In the genomic region with DNA sequence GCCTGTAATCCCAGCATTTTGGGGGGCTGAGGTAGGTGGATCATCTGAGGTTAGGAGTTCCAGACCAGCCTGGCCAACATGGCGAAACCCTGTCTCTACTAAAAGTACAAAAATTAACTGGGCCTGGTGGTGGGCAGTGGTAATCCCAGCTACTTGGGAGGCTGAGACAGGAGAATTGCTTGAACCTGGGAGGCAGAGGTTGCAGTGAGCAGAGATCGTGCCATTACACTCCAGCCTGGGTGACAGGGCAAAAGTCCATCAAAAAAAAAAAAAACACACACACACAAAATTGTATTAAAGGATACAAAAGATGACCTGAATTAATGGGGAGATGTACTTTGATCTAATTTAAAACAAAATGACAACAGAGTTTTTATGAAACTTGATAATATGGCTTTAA, we compare ENCODE assay signal across 9 cellular contexts. TPM values are rescaled to one million over a fixed set of nuclear protein-coding genes. Genes with fewer than 3 reads are reported as not detected.
DNase-seq lines count a peak whose midpoint lies in the region; ATAC-seq and TF ChIP-seq lines count a peak whose summit lies in the region.
"Not testable (repeated sequence)": the region's sequence is repeated elsewhere in the genome, so short reads cannot be mapped to it uniquely, and the experiment has no call there.
"Had no signal": no experiment of that assay in that cellular context is flagged by ENCODE, and none has a peak within 500 bp of the region (broad histone marks: within the 10 kb centered on the region; RNA-seq: fewer than 3 reads in every experiment).

No MANE protein-coding gene starts in this region.

- not testable (repeated sequence) for H3K27me3 ChIP-seq in CD4-positive, CD25-positive, alpha-beta regulatory T cell (ENCODE audit: control insufficient read depth, insufficient read depth, low read length); Karpas-422 (ENCODE audit: low read length); neural cell (ENCODE audit: insufficient read depth, low read depth, low read length)

- H3K27ac Mint-ChIP-seq in CD4-positive, CD25-positive, alpha-beta regulatory T cell, result peak overlapping the region in 2 of 3 donors; percentile 7 to 21
- H3K27ac Mint-ChIP-seq in T-helper 1 cell treated with Interleukin-12 subunit alpha and Interleukin-12 subunit beta and Interleukin-4 antibody, amounts not matched to agents 30 μg/mL and 1 μg/mL, for 36 hours; activated T-cell treated with anti-CD3 and anti-CD28 coated beads, Interleukin-2, amount 50 U/mL, for 72 hours; activated naive CD8-positive, alpha-beta T cell treated with anti-CD3 and anti-CD28 coated beads, Interleukin-2, amount 10 ng/mL, durations not matched to agents 7 days and 5 days; type B pancreatic cell: not testable (repeated sequence)

- DNase-seq in CD4-positive, CD25-positive, alpha-beta regulatory T cell; Karpas-422; activated T-cell treated with anti-CD3 and anti-CD28 coated beads, Interleukin-2, amount 50 U/mL, for 72 hours; activated naive CD8-positive, alpha-beta T cell treated with anti-CD3 and anti-CD28 coated beads, Interleukin-2, amount 10 ng/mL, durations not matched to agents 7 days and 5 days; type B pancreatic cell (ENCODE audit: extremely low spot score, unreplicated experiment): not testable (repeated sequence)
- DNase-seq in erythroblast (lab: John Stamatoyannopoulos, UW), result peak; percentile 8 to 25

- H3K9ac ChIP-seq in Karpas-422 (ENCODE audit: low read length); neural cell (ENCODE audit: low read length): not testable (repeated sequence)

- H3F3A ChIP-seq in neural cell (ENCODE audit: insufficient read depth, low read length, poor library complexity, severe bottlenecking), result not testable (repeated sequence)

- not testable (repeated sequence) for H3K9me2 ChIP-seq in Karpas-422 (replicated peaks; ENCODE audit: insufficient read depth, low read length); neural cell (ENCODE audit: insufficient read depth, low read length)

- H3K4me1 Mint-ChIP-seq in CD4-positive, CD25-positive, alpha-beta regulatory T cell, result peaks cover 40 to 80% (median 65%) of the 10 kb centered on the region in 4 donors
- H3K4me1 Mint-ChIP-seq in T-helper 1 cell treated with Interleukin-12 subunit alpha and Interleukin-12 subunit beta and Interleukin-4 antibody, amounts not matched to agents 30 μg/mL and 1 μg/mL, for 36 hours (ENCODE audit: low read depth), result peaks cover 41% of the 10 kb centered on the region
- H3K4me1 Mint-ChIP-seq in activated T-cell treated with anti-CD3 and anti-CD28 coated beads, Interleukin-2, amount 50 U/mL, for 72 hours (ENCODE audit: low read depth), result peaks cover 67% of the 10 kb centered on the region
- H3K4me1 Mint-ChIP-seq in activated naive CD8-positive, alpha-beta T cell treated with anti-CD3 and anti-CD28 coated beads, Interleukin-2, amount 10 ng/mL, durations not matched to agents 7 days and 5 days, result peaks cover 42% of the 10 kb centered on the region
- peaks cover 12% of the 10 kb centered on the region for H3K4me1 Mint-ChIP-seq in type B pancreatic cell (ENCODE audit: unreplicated experiment)

- not testable (repeated sequence) for TF ChIP-seq POLR2A in erythroblast (IDR thresholded peaks at IDR 0.05; ENCODE audit: low read length)

- H3K79me2 ChIP-seq in Karpas-422 (ENCODE audit: low read length), result peaks cover 94% of the 10 kb centered on the region
- H3K79me2 ChIP-seq in neural cell (replicated peaks; ENCODE audit: insufficient read depth, low read length), result peaks cover 59% of the 10 kb centered on the region

- TF ChIP-seq EP300 in neural cell (conservative IDR thresholded peaks at IDR 0.05; ENCODE audit: poor library complexity, severe bottlenecking), result not testable (repeated sequence)

- not testable (repeated sequence) for H3K9me3 Mint-ChIP-seq in CD4-positive, CD25-positive, alpha-beta regulatory T cell; T-helper 1 cell treated with Interleukin-12 subunit alpha and Interleukin-12 subunit beta and Interleukin-4 antibody, amounts not matched to agents 30 μg/mL and 1 μg/mL, for 36 hours; activated T-cell treated with anti-CD3 and anti-CD28 coated beads, Interleukin-2, amount 50 U/mL, for 72 hours; activated naive CD8-positive, alpha-beta T cell treated with anti-CD3 and anti-CD28 coated beads, Interleukin-2, amount 10 ng/mL, durations not matched to agents 7 days and 5 days; type B pancreatic cell

- peaks cover 26% of the 10 kb centered on the region for H3K36me3 Mint-ChIP-seq in CD4-positive, CD25-positive, alpha-beta regulatory T cell
- H3K36me3 Mint-ChIP-seq in T-helper 1 cell treated with Interleukin-12 subunit alpha and Interleukin-12 subunit beta and Interleukin-4 antibody, amounts not matched to agents 30 μg/mL and 1 μg/mL, for 36 hours (ENCODE audit: low read depth), result peaks cover 31% of the 10 kb centered on the region
- peaks cover 2 to 13% of the 10 kb centered on the region in 2 donors for H3K36me3 Mint-ChIP-seq in activated T-cell treated with anti-CD3 and anti-CD28 coated beads, Interleukin-2, amount 50 U/mL, for 72 hours (ENCODE audit: insufficient read depth in 2 of 2)
- H3K36me3 Mint-ChIP-seq in activated naive CD8-positive, alpha-beta T cell treated with anti-CD3 and anti-CD28 coated beads, Interleukin-2, amount 10 ng/mL, durations not matched to agents 7 days and 5 days, result peaks cover 31% of the 10 kb centered on the region
- H3K36me3 Mint-ChIP-seq in type B pancreatic cell, result not testable (repeated sequence)

- not testable (repeated sequence) for ATAC-seq in CD4-positive, CD25-positive, alpha-beta regulatory T cell (ENCODE audit: low read depth in 2 of 2); activated T-cell treated with anti-CD3 and anti-CD28 coated beads, Interleukin-2, amount 50 U/mL, for 72 hours (replicated peaks in 1 of 2); activated naive CD8-positive, alpha-beta T cell treated with anti-CD3 and anti-CD28 coated beads, Interleukin-2, amount 10 ng/mL, durations not matched to agents 7 days and 5 days (ENCODE audit: low read depth)

- not testable (repeated sequence) for TF ChIP-seq RAD21 in neural cell (conservative IDR thresholded peaks at IDR 0.05)

- not testable (repeated sequence) for H4K20me1 ChIP-seq in Karpas-422 (ENCODE audit: insufficient read depth, low read depth, low read length); neural cell (ENCODE audit: insufficient read depth)

- H2AFZ ChIP-seq in Karpas-422 (ENCODE audit: low read length); neural cell (ENCODE audit: low read depth, low read length): not testable (repeated sequence)

- H3K36me3 ChIP-seq in CD4-positive, CD25-positive, alpha-beta regulatory T cell (ENCODE audit: control insufficient read depth, insufficient read depth, low read length); neural cell (ENCODE audit: insufficient read depth, low read length): not testable (repeated sequence)
- peaks cover 28% of the 10 kb centered on the region; the same call in 1 of the 2 replicates for H3K36me3 ChIP-seq in Karpas-422 (ENCODE audit: insufficient read depth, low read length)

- H3K4me3 ChIP-seq in CD4-positive, CD25-positive, alpha-beta regulatory T cell (ENCODE audit: low read depth, low read length); Karpas-422 (ENCODE audit: low read length): not testable (repeated sequence)
- H3K4me3 ChIP-seq in neural cell (ENCODE audit: low read length), result peak overlapping the region; percentile 75

- H3K4me3 Mint-ChIP-seq in CD4-positive, CD25-positive, alpha-beta regulatory T cell, result peak overlapping the region in 1 of 4 donors; percentile 22
- peak overlapping the region; percentile 9 for H3K4me3 Mint-ChIP-seq in T-helper 1 cell treated with Interleukin-12 subunit alpha and Interleukin-12 subunit beta and Interleukin-4 antibody, amounts not matched to agents 30 μg/mL and 1 μg/mL, for 36 hours
- peak overlapping the region; percentile 7 to 72 for H3K4me3 Mint-ChIP-seq in activated T-cell treated with anti-CD3 and anti-CD28 coated beads, Interleukin-2, amount 50 U/mL, for 72 hours
- peak overlapping the region; percentile 17 for H3K4me3 Mint-ChIP-seq in activated naive CD8-positive, alpha-beta T cell treated with anti-CD3 and anti-CD28 coated beads, Interleukin-2, amount 10 ng/mL, durations not matched to agents 7 days and 5 days
- H3K4me3 Mint-ChIP-seq in type B pancreatic cell, result peak overlapping the region; percentile 26

- peaks cover 35% of the 10 kb centered on the region for H3K4me1 ChIP-seq in CD4-positive, CD25-positive, alpha-beta regulatory T cell (ENCODE audit: control insufficient read depth, insufficient read depth, low read length, poor library complexity, severe bottlenecking)
- peaks cover 47% of the 10 kb centered on the region for H3K4me1 ChIP-seq in Karpas-422 (ENCODE audit: low read length)

- peak overlapping the region; percentile 88 for H3K4me2 ChIP-seq in Karpas-422 (ENCODE audit: low read depth, low read length, poor library complexity, severe bottlenecking)
- H3K4me2 ChIP-seq in neural cell (ENCODE audit: low read length), result peak overlapping the region; percentile 23

- TF ChIP-seq CTCF in neural cell (IDR thresholded peaks at IDR 0.05; ENCODE audit: poor library complexity, severe bottlenecking); type B pancreatic cell (conservative IDR thresholded peaks at IDR 0.05): not testable (repeated sequence)

- H3K9me3 ChIP-seq in CD4-positive, CD25-positive, alpha-beta regulatory T cell (ENCODE audit: control insufficient read depth in 2 of 2, low read length in 2 of 2); Karpas-422 (ENCODE audit: low read length); neural cell (ENCODE audit: low read length): not testable (repeated sequence)

- not testable (repeated sequence) for H3K27ac ChIP-seq in CD4-positive, CD25-positive, alpha-beta regulatory T cell (ENCODE audit: insufficient read depth, low read length, poor library complexity, severe bottlenecking); Karpas-422 (ENCODE audit: low read length); neural cell (ENCODE audit: low read length)

- POLR2A ChIA-PET in activated naive CD8-positive, alpha-beta T cell treated with anti-CD3 and anti-CD28 coated beads, Interleukin-2, amount 10 ng/mL, durations not matched to agents 7 days and 5 days (lab: Charles Lee), result not testable (repeated sequence)

- not testable (repeated sequence) for H3K27me3 Mint-ChIP-seq in CD4-positive, CD25-positive, alpha-beta regulatory T cell; T-helper 1 cell treated with Interleukin-12 subunit alpha and Interleukin-12 subunit beta and Interleukin-4 antibody, amounts not matched to agents 30 μg/mL and 1 μg/mL, for 36 hours (ENCODE audit: low read depth); activated T-cell treated with anti-CD3 and anti-CD28 coated beads, Interleukin-2, amount 50 U/mL, for 72 hours (ENCODE audit: low read depth); activated naive CD8-positive, alpha-beta T cell treated with anti-CD3 and anti-CD28 coated beads, Interleukin-2, amount 10 ng/mL, durations not matched to agents 7 days and 5 days; type B pancreatic cell

RNA-seq across cellular contexts. Expression of gene ZUP1, which starts 4.4 kb away (rescaled TPM):
- 16.3 TPM for total RNA-seq in CD4-positive, CD25-positive, alpha-beta regulatory T cell
- polyA plus RNA-seq in CD4-positive, CD25-positive, alpha-beta regulatory T cell, result 1 to 10 TPM; 5.9 to 7.5 (median 6.6) TPM
- total RNA-seq in Karpas-422 (2014; rRNA removed; shearing (Covaris generic); ENCODE audit: low replicate concordance), result 31.0 and 32.7 TPM in 2 replicates
- 10 to 100 TPM; 23.1 to 25.1 TPM for total RNA-seq in activated T-cell treated with anti-CD3 and anti-CD28 coated beads, Interleukin-2, amount 50 U/mL, for 72 hours
- 10 to 100 TPM; 18.4 to 20.8 TPM for total RNA-seq in activated naive CD8-positive, alpha-beta T cell treated with anti-CD3 and anti-CD28 coated beads, Interleukin-2, amount 10 ng/mL, durations not matched to agents 7 days and 5 days
- 50.5 and 52.1 TPM in 2 replicates for polyA plus RNA-seq in neural cell
- 57.9 and 58.7 TPM in 2 replicates for polyA minus RNA-seq in neural cell
- total RNA-seq in type B pancreatic cell (ENCODE audit: low replicate concordance), result 9.6 and 12.9 TPM in 2 replicates

RNA-seq across cellular contexts. Expression of gene KPNA5, which starts 16.8 kb away (rescaled TPM):
- total RNA-seq in CD4-positive, CD25-positive, alpha-beta regulatory T cell, result 28.4 TPM
- 10 to 100 TPM; 11.6 to 13.1 (median 12.0) TPM for polyA plus RNA-seq in CD4-positive, CD25-positive, alpha-beta regulatory T cell
- 15.9 and 16.0 TPM in 2 replicates for total RNA-seq in Karpas-422 (2014; rRNA removed; shearing (Covaris generic); ENCODE audit: low replicate concordance)
- total RNA-seq in activated T-cell treated with anti-CD3 and anti-CD28 coated beads, Interleukin-2, amount 50 U/mL, for 72 hours, result 10 to 100 TPM; 12.2 to 17.6 TPM
- 10 to 100 TPM; 29.5 to 35.0 TPM for total RNA-seq in activated naive CD8-positive, alpha-beta T cell treated with anti-CD3 and anti-CD28 coated beads, Interleukin-2, amount 10 ng/mL, durations not matched to agents 7 days and 5 days
- 45.0 and 48.5 TPM in 2 replicates for polyA plus RNA-seq in neural cell
- 59.4 and 95.7 TPM in 2 replicates for polyA minus RNA-seq in neural cell
- total RNA-seq in type B pancreatic cell (ENCODE audit: low replicate concordance), result 9.6 and 12.6 TPM in 2 replicates

RNA-seq across cellular contexts. Expression of gene RSPH4A, which starts 47.9 kb away (rescaled TPM):
- total RNA-seq in CD4-positive, CD25-positive, alpha-beta regulatory T cell, result 0.52 TPM
- polyA plus RNA-seq in CD4-positive, CD25-positive, alpha-beta regulatory T cell, result under 1 TPM in 1 of 4 donors, not detected in 3; 0.08 TPM
- 0.51 TPM in 1 of 2 replicates, not detected in the other for total RNA-seq in Karpas-422 (2014; rRNA removed; shearing (Covaris generic); ENCODE audit: low replicate concordance)
- under 1 TPM; 0.09 to 0.17 TPM for total RNA-seq in activated T-cell treated with anti-CD3 and anti-CD28 coated beads, Interleukin-2, amount 50 U/mL, for 72 hours
- under 1 TPM; 0.14 to 0.22 TPM for total RNA-seq in activated naive CD8-positive, alpha-beta T cell treated with anti-CD3 and anti-CD28 coated beads, Interleukin-2, amount 10 ng/mL, durations not matched to agents 7 days and 5 days
- polyA plus RNA-seq in neural cell, result 10.2 and 11.0 TPM in 2 replicates
- polyA minus RNA-seq in neural cell, result 9.7 and 10.0 TPM in 2 replicates
- total RNA-seq in type B pancreatic cell (ENCODE audit: low replicate concordance), result 0.95 and 4.4 TPM in 2 replicates
- total RNA-seq: M059J had no signal
